ENCODE assay signal across 11 cellular contexts in the genomic region with DNA sequence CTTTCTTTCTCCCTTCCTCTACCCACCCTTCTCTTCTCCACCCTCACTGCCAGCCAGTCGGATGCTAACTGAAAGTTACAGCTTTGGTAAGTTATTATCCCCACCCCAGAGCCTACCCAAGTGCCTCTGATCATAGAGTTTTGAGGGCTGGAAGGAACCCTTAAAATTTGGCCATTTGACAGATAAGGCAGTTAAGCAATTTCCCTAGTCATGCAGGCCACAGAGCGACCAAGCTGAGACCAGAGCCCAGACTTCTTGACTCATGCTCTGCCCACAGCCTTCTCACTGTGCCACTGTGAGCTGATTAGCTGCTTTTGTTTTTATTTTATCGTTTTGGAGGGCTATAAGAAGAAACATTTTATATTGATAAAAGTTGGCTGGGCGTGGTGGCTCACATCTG. TPM values are rescaled to one million over a fixed set of nuclear protein-coding genes. Genes with fewer than 3 reads are reported as not detected.
A peak's percentile ranks its signal among the peaks of the same experiment; 100 is the strongest.
DNase-seq lines count a peak whose midpoint lies in the region; ATAC-seq and TF ChIP-seq lines count a peak whose summit lies in the region.
"Had no signal": no experiment of that assay in that cellular context is flagged by ENCODE, and none has a peak within 500 bp of the region (broad histone marks: within the 10 kb centered on the region; RNA-seq: fewer than 3 reads in every experiment).

No MANE protein-coding gene starts in this region.

- no peaks in the 10 kb centered on the region for H3K27me3 ChIP-seq in adrenal gland

- no peaks in the 10 kb centered on the region for H3K9me3 Mint-ChIP-seq in activated T-cell treated with anti-CD3 and anti-CD28 coated beads, Interleukin-2, amount 50 U/mL, for 72 hours
- no peaks in the 10 kb centered on the region for H3K9me3 Mint-ChIP-seq in activated T-cell treated with anti-CD3 and anti-CD28 coated beads, Interleukin-2, amount 50 U/mL, for 4 hours
- no peaks in the 10 kb centered on the region for H3K9me3 Mint-ChIP-seq in stimulated activated effector memory CD8-positive, alpha-beta T cell treated with anti-CD3 and anti-CD28 coated beads, Interleukin-12 subunit alpha, Interleukin-12 subunit beta, amount 100 ng/mL, for 72 hours
- H3K9me3 Mint-ChIP-seq: stimulated activated naive B cell treated with anti-CD40 and anti-IgM and Interleukin-4, amounts not matched to agents 10 μg/mL and 1 μg/mL and 100 μg/mL, for 72 hours had no signal

- H3K36me3 ChIP-seq in adrenal gland (replicated peaks in 1 of 2) = peaks cover 0 to 85% of the 10 kb centered on the region in 2 donors

- H3K27ac ChIP-seq in adrenal gland = peak overlapping the region; percentile 10 to 73 (median 35)

- intact Hi-C loops in adrenal gland (cut with DNase I) = no loop called here

- DNase-seq in activated T-cell treated with anti-CD3 and anti-CD28 coated beads, Interleukin-2, amount 50 U/mL, for 72 hours = no peak
- DNase-seq in activated T-cell treated with anti-CD3 and anti-CD28 coated beads, Interleukin-2, amount 50 U/mL, for 4 hours = no peak
- DNase-seq in adrenal gland (peak in 5 of 7 donors; percentile 64 to 75 (median 67)), HPDE6-E6E7 (ENCODE audit: extremely low spot score) (no peak), NCI-H774 (lab: John Stamatoyannopoulos, UW) (no peak)
- DNase-seq in stimulated activated effector memory CD8-positive, alpha-beta T cell treated with anti-CD3 and anti-CD28 coated beads, Interleukin-12 subunit alpha, Interleukin-12 subunit beta, amount 100 ng/mL, for 72 hours (ENCODE audit: low spot score in 2 of 2) = no peak
- DNase-seq: activated CD8-positive, alpha-beta memory T cell treated with anti-CD3 and anti-CD28 coated beads, Interleukin-2, amount 50 U/mL, for 4 hours; glutamatergic neuron; midbrain; stimulated activated naive B cell treated with anti-CD40 and anti-IgM and Interleukin-4, amounts not matched to agents 10 μg/mL and 1 μg/mL and 100 μg/mL, for 72 hours had no signal

- no peak for TF ChIP-seq CTCF in adrenal gland (IDR thresholded peaks at IDR 0.05)

- H3K4me1 ChIP-seq in adrenal gland (replicated peaks in 1 of 2) = peaks cover 0 to 7% of the 10 kb centered on the region in 2 donors

- H3K4me3 Mint-ChIP-seq in activated T-cell treated with anti-CD3 and anti-CD28 coated beads, Interleukin-2, amount 50 U/mL, for 72 hours = no peak overlapping the region
- no peak overlapping the region for H3K4me3 Mint-ChIP-seq in activated T-cell treated with anti-CD3 and anti-CD28 coated beads, Interleukin-2, amount 50 U/mL, for 4 hours
- H3K4me3 Mint-ChIP-seq in stimulated activated effector memory CD8-positive, alpha-beta T cell treated with anti-CD3 and anti-CD28 coated beads, Interleukin-12 subunit alpha, Interleukin-12 subunit beta, amount 100 ng/mL, for 72 hours = no peak overlapping the region
- H3K4me3 Mint-ChIP-seq: stimulated activated naive B cell treated with anti-CD40 and anti-IgM and Interleukin-4, amounts not matched to agents 10 μg/mL and 1 μg/mL and 100 μg/mL, for 72 hours had no signal

- H3K27me3 Mint-ChIP-seq in activated T-cell treated with anti-CD3 and anti-CD28 coated beads, Interleukin-2, amount 50 U/mL, for 72 hours (ENCODE audit: low read depth) = no peaks in the 10 kb centered on the region
- H3K27me3 Mint-ChIP-seq in activated T-cell treated with anti-CD3 and anti-CD28 coated beads, Interleukin-2, amount 50 U/mL, for 4 hours (ENCODE audit: low read depth) = no peaks in the 10 kb centered on the region
- H3K27me3 Mint-ChIP-seq: stimulated activated naive B cell treated with anti-CD40 and anti-IgM and Interleukin-4, amounts not matched to agents 10 μg/mL and 1 μg/mL and 100 μg/mL, for 72 hours had no signal

- peaks cover 8 to 17% of the 10 kb centered on the region in 2 donors for H3K36me3 Mint-ChIP-seq in activated T-cell treated with anti-CD3 and anti-CD28 coated beads, Interleukin-2, amount 50 U/mL, for 72 hours (ENCODE audit: insufficient read depth in 2 of 2)
- peaks cover 37% of the 10 kb centered on the region for H3K36me3 Mint-ChIP-seq in activated T-cell treated with anti-CD3 and anti-CD28 coated beads, Interleukin-2, amount 50 U/mL, for 4 hours (ENCODE audit: insufficient read depth)
- H3K36me3 Mint-ChIP-seq in stimulated activated effector memory CD8-positive, alpha-beta T cell treated with anti-CD3 and anti-CD28 coated beads, Interleukin-12 subunit alpha, Interleukin-12 subunit beta, amount 100 ng/mL, for 72 hours = peaks cover 100% of the 10 kb centered on the region

- peak overlapping the region; percentile 60 for H3K27ac Mint-ChIP-seq in activated T-cell treated with anti-CD3 and anti-CD28 coated beads, Interleukin-2, amount 50 U/mL, for 72 hours
- H3K27ac Mint-ChIP-seq in stimulated activated effector memory CD8-positive, alpha-beta T cell treated with anti-CD3 and anti-CD28 coated beads, Interleukin-12 subunit alpha, Interleukin-12 subunit beta, amount 100 ng/mL, for 72 hours = peak overlapping the region; percentile 66

- no peak for TF ChIP-seq POLR2A in adrenal gland (IDR thresholded peaks at IDR 0.05)

- no peak overlapping the region for H3K4me3 ChIP-seq in adrenal gland

- peaks cover 9% of the 10 kb centered on the region for H3K4me1 Mint-ChIP-seq in activated T-cell treated with anti-CD3 and anti-CD28 coated beads, Interleukin-2, amount 50 U/mL, for 72 hours (ENCODE audit: low read depth)
- peaks cover 10% of the 10 kb centered on the region for H3K4me1 Mint-ChIP-seq in activated T-cell treated with anti-CD3 and anti-CD28 coated beads, Interleukin-2, amount 50 U/mL, for 4 hours (ENCODE audit: low read depth)
- peaks cover 7% of the 10 kb centered on the region for H3K4me1 Mint-ChIP-seq in stimulated activated effector memory CD8-positive, alpha-beta T cell treated with anti-CD3 and anti-CD28 coated beads, Interleukin-12 subunit alpha, Interleukin-12 subunit beta, amount 100 ng/mL, for 72 hours

- WGBS in adrenal gland, 4 donors = 54 to 67% (median 57%) methylated on average over 4 of the region's 4 CpGs

- H3K9me3 ChIP-seq in adrenal gland (replicated peaks in 1 of 3) = no peaks in the 10 kb centered on the region

- no peak for ATAC-seq in activated T-cell treated with anti-CD3 and anti-CD28 coated beads, Interleukin-2, amount 50 U/mL, for 72 hours (replicated peaks in 1 of 2)
- no peak for ATAC-seq in activated T-cell treated with anti-CD3 and anti-CD28 coated beads, Interleukin-2, amount 50 U/mL, for 4 hours
- peak; percentile 63 for ATAC-seq in stimulated activated effector memory CD8-positive, alpha-beta T cell treated with anti-CD3 and anti-CD28 coated beads, Interleukin-12 subunit alpha, Interleukin-12 subunit beta, amount 100 ng/mL, for 72 hours
- ATAC-seq: stimulated activated naive B cell treated with anti-CD40 and anti-IgM and Interleukin-4, amounts not matched to agents 10 μg/mL and 1 μg/mL and 100 μg/mL, for 72 hours had no signal

RNA-seq across cellular contexts. Expression of a gene that starts 17.2 kb away (rescaled TPM):
- total RNA-seq in activated T-cell treated with anti-CD3 and anti-CD28 coated beads, Interleukin-2, amount 50 U/mL, for 72 hours = 10 to 100 TPM; 21.4 to 23.4 TPM
- 1 to 10 TPM; 6.2 to 8.1 (median 7.6) TPM for total RNA-seq in activated T-cell treated with anti-CD3 and anti-CD28 coated beads, Interleukin-2, amount 50 U/mL, for 4 hours
- 1 to 10 TPM in 3 of 8 donors, under 1 TPM in 2, not detected in 3; 0.69 to 5.1 (median 1.5) TPM for total RNA-seq in adrenal gland
- 10 to 100 TPM in 1 of 3 donors, 1 to 10 TPM in 1, not detected in 1; 3.6 to 11.3 TPM for polyA plus RNA-seq in adrenal gland
- polyA plus RNA-seq: AG04450 had no signal

RNA-seq across cellular contexts. Expression of a gene that starts 17.5 kb away (rescaled TPM):
- total RNA-seq in activated T-cell treated with anti-CD3 and anti-CD28 coated beads, Interleukin-2, amount 50 U/mL, for 72 hours = 10 to 100 TPM; 35.5 to 53.7 TPM
- total RNA-seq in activated T-cell treated with anti-CD3 and anti-CD28 coated beads, Interleukin-2, amount 50 U/mL, for 4 hours = 10 to 100 TPM; 58.6 to 72.0 (median 65.9) TPM
- 100 to 1,000 TPM in 6 of 8 donors, 10 to 100 TPM in 2; 42.8 to 175 (median 151) TPM for total RNA-seq in adrenal gland
- 10 to 100 TPM; 14.0 to 61.5 (median 30.9) TPM for polyA plus RNA-seq in adrenal gland

RNA-seq across cellular contexts. Expression of a gene that starts 29.4 kb away (rescaled TPM):
- 100 to 1,000 TPM; 144 to 154 TPM for total RNA-seq in activated T-cell treated with anti-CD3 and anti-CD28 coated beads, Interleukin-2, amount 50 U/mL, for 72 hours
- total RNA-seq in activated T-cell treated with anti-CD3 and anti-CD28 coated beads, Interleukin-2, amount 50 U/mL, for 4 hours = 10 to 100 TPM; 69.3 to 75.5 (median 73.1) TPM
- total RNA-seq in adrenal gland = 100 to 1,000 TPM in 1 of 8 donors, 10 to 100 TPM in 7; 31.7 to 128 (median 59.8) TPM
- polyA plus RNA-seq in adrenal gland = 100 to 1,000 TPM in 2 of 3 donors, 10 to 100 TPM in 1; 15.0 to 235 (median 109) TPM

RNA-seq across cellular contexts. Expression of a gene that starts 29.6 kb away (rescaled TPM):
- 1 to 10 TPM; 2.1 to 3.6 TPM for total RNA-seq in activated T-cell treated with anti-CD3 and anti-CD28 coated beads, Interleukin-2, amount 50 U/mL, for 72 hours
- total RNA-seq in activated T-cell treated with anti-CD3 and anti-CD28 coated beads, Interleukin-2, amount 50 U/mL, for 4 hours = under 1 TPM; 0.14 to 0.40 (median 0.34) TPM
- total RNA-seq in adrenal gland = 1 to 10 TPM in 3 of 8 donors, under 1 TPM in 3, not detected in 2; 0.24 to 1.4 (median 0.89) TPM
- polyA plus RNA-seq in adrenal gland = 1 to 10 TPM in 2 of 3 donors, under 1 TPM in 1; 0.16 to 2.8 (median 1.5) TPM

RNA-seq across cellular contexts. Expression of a gene that starts 45.6 kb away (rescaled TPM):
- total RNA-seq in activated T-cell treated with anti-CD3 and anti-CD28 coated beads, Interleukin-2, amount 50 U/mL, for 72 hours = 10 to 100 TPM; 12.9 to 13.7 TPM
- 1 to 10 TPM; 1.4 to 3.1 (median 2.0) TPM for total RNA-seq in activated T-cell treated with anti-CD3 and anti-CD28 coated beads, Interleukin-2, amount 50 U/mL, for 4 hours
- total RNA-seq in adrenal gland = 100 to 1,000 TPM in 2 of 8 donors, 10 to 100 TPM in 6; 42.0 to 369 (median 71.9) TPM
- polyA plus RNA-seq in adrenal gland = 100 to 1,000 TPM in 2 of 3 donors, 10 to 100 TPM in 1; 21.5 to 222 (median 184) TPM

Comparison
In these comparisons a context has a peak if more than half of its experiments do, and no peak if none do; other contexts are left out.
1. DNase-seq: peak in adrenal gland (5 of 7); none in activated T-cell treated with anti-CD3 and anti-CD28 coated beads, Interleukin-2, amount 50 U/mL, for 72 hours (0 of 2), activated T-cell treated with anti-CD3 and anti-CD28 coated beads, Interleukin-2, amount 50 U/mL, for 4 hours (single experiment), stimulated activated effector memory CD8-positive, alpha-beta T cell treated with anti-CD3 and anti-CD28 coated beads, Interleukin-12 subunit alpha, Interleukin-12 subunit beta, amount 100 ng/mL, for 72 hours (0 of 2), HPDE6-E6E7 (single experiment) and NCI-H774 (single experiment).